19 cellular contexts compared by ENCODE assay signal in genomic region chr16:89099905-89100304, GRCh38. TPM values are rescaled to one million over a fixed set of nuclear protein-coding genes. Genes with fewer than 3 reads are reported as not detected.
DNase-seq lines count a peak whose midpoint lies in the region; TF ChIP-seq lines count a peak whose summit lies in the region.
"Had no signal": no experiment of that assay in that cellular context is flagged by ENCODE, and none has a peak within 500 bp of the region (broad histone marks: within the 10 kb centered on the region; RNA-seq: fewer than 3 reads in every experiment).

No MANE protein-coding gene starts in this region.

- H3K18ac ChIP-seq in H9 (ENCODE audit: insufficient read length, low read depth, low read length), result no peak overlapping the region

- DNase-seq in stimulated activated CD4-positive, alpha-beta T cell treated with anti-CD3 and anti-CD28 coated beads, Interleukin-15, amount 100 ng/mL, for 24 hours, result peak; percentile 25
- DNase-seq in stimulated activated CD4-positive, alpha-beta T cell treated with anti-CD3 and anti-CD28 coated beads, Interleukin-4, amount 100 ng/mL, for 4 hours, result no peak
- DNase-seq in UCSD-AML1 (lab: John Stamatoyannopoulos, UW; ENCODE audit: unreplicated experiment) (peak; percentile 37), fibroblast of peridontal ligament (ENCODE audit: extremely low read depth) (peak; percentile 25), SK-N-DZ (ENCODE audit: low spot score) (no peak), DMS79 treated with DMSO at 0.1 percent for 48 hours (lab: John Stamatoyannopoulos, UW) (no peak), DMS114 treated with DMSO at 0.1 percent for 48 hours (lab: John Stamatoyannopoulos, UW; ENCODE audit: unreplicated experiment) (no peak), H9 (no peak)
- DNase-seq: C1 segment of cervical spinal cord; endodermal cell; glutamatergic neuron; HCEC 1CT; MM.1S; NCI-H2107; NCI-H82; psoas muscle; SHP77; stimulated activated CD4-positive, alpha-beta T cell treated with anti-CD3 and anti-CD28 coated beads, Interleukin-1b, Interleukin-23, amount 100 ng/mL, for 48 hours had no signal

- no peak overlapping the region for H2AK5ac ChIP-seq in H9 (ENCODE audit: insufficient read length, low read length)

- H3K27me3 Mint-ChIP-seq in H9 (ENCODE audit: low read depth), result no peaks in the 10 kb centered on the region

- H4K8ac ChIP-seq in H9 (replicated peaks; ENCODE audit: insufficient read length, low read depth, low read length), result no peak overlapping the region

- H2BK15ac ChIP-seq in H9 (ENCODE audit: low read depth, low read length), result no peak overlapping the region

- no peak overlapping the region for H2BK12ac ChIP-seq in H9 (ENCODE audit: insufficient read length, low read depth, low read length)

- H2BK5ac ChIP-seq in H9 (ENCODE audit: insufficient read length, low read length), result no peak overlapping the region

- H3K4ac ChIP-seq in H9 (ENCODE audit: low read depth, low read length), result no peak overlapping the region

- no peak overlapping the region for H3K23ac ChIP-seq in H9 (ENCODE audit: insufficient read length, low read depth, low read length)

- H3K9me3 ChIP-seq in H9 (ENCODE audit: control insufficient read depth, low read depth, low read length), result no peaks in the 10 kb centered on the region
- H3K9me3 ChIP-seq: psoas muscle, vagina had no signal

- no peak overlapping the region for H2AFZ ChIP-seq in H9 (ENCODE audit: low read length)

- no peaks in the 10 kb centered on the region for H3K9me3 Mint-ChIP-seq in H9
- H3K9me3 Mint-ChIP-seq: endodermal cell had no signal

- no peak overlapping the region for H3K4me3 Mint-ChIP-seq in H9
- H3K4me3 Mint-ChIP-seq: endodermal cell had no signal

- peaks cover 29 to 32% of the 10 kb centered on the region in 2 experiments for H3K4me1 Mint-ChIP-seq in H9

- no peaks in the 10 kb centered on the region; the same call in 1 of the 2 replicates for H3K79me2 ChIP-seq in H9 (ENCODE audit: insufficient read depth, low read length)

- H3K27ac ChIP-seq in H9 (ENCODE audit: insufficient read length, low read depth, low read length), result no peak overlapping the region
- H3K27ac ChIP-seq: psoas muscle, vagina had no signal

- H3K36me3 Mint-ChIP-seq in H9 (ENCODE audit: insufficient read depth in 1 of 3, low read depth in 3 of 3), result peaks cover 4 to 50% (median 37%) of the 10 kb centered on the region in 3 experiments; a peak in 5 of 7 replicates

- no peak overlapping the region for H2BK120ac ChIP-seq in H9 (ENCODE audit: low read depth, low read length, poor library complexity, severe bottlenecking)

- no peaks in the 10 kb centered on the region for H3K27me3 ChIP-seq in H9 (ENCODE audit: insufficient read depth, low read length)
- H3K27me3 ChIP-seq: vagina had no signal

- H3K79me1 ChIP-seq in H9 (ENCODE audit: insufficient read depth, low read depth, low read length, poor library complexity, severe bottlenecking), result no peaks in the 10 kb centered on the region

- no peak overlapping the region for H3K4me2 ChIP-seq in H9 (ENCODE audit: insufficient read depth, insufficient read length, low read length)

- no peak overlapping the region for H3T11ph ChIP-seq in H9 (ENCODE audit: low read length)

- no CpG with 5 or more reads among the region's 11 CpGs for whole genome bisulfite sequencing in H9 (ENCODE audit: extremely low coverage, insufficient read length, low lambda C conversion rate)

- no peak overlapping the region for H3K14ac ChIP-seq in H9 (ENCODE audit: insufficient read depth, low read length)

- no peak overlapping the region for H4K91ac ChIP-seq in H9 (ENCODE audit: insufficient read length, low read depth, low read length)

- H2BK20ac ChIP-seq in H9 (ENCODE audit: low read depth, low read length, poor library complexity, severe bottlenecking), result no peak overlapping the region

- no peaks in the 10 kb centered on the region for H3K4me1 ChIP-seq in H9 (ENCODE audit: insufficient read depth, low read length)

- no peak overlapping the region for H3K56ac ChIP-seq in H9 (ENCODE audit: insufficient read length, low read depth, low read length)

- no peak overlapping the region for H4K5ac ChIP-seq in H9 (ENCODE audit: insufficient read length, low read depth, low read length)

- no peaks in the 10 kb centered on the region for H3K23me2 ChIP-seq in H9 (ENCODE audit: insufficient read length, low read depth, low read length, poor library complexity, severe bottlenecking)

- H4K20me1 ChIP-seq in H9 (ENCODE audit: control insufficient read depth, insufficient read depth, insufficient read length), result no peaks in the 10 kb centered on the region

- no peak overlapping the region for H3K9ac ChIP-seq in H9 (ENCODE audit: extremely low read depth, insufficient read length, low read length)

- no peak for TF ChIP-seq CTCF in H9 (conservative IDR thresholded peaks at IDR 0.05)

- peak overlapping the region in 1 of 3 experiments; percentile 14; a peak in 1 of 7 replicates for H3K27ac Mint-ChIP-seq in H9
- H3K27ac Mint-ChIP-seq: endodermal cell had no signal

RNA-seq across cellular contexts. Expression of gene ACSF3, which starts 6.3 kb away (rescaled TPM):
- 31.4 and 37.9 TPM in 2 replicates for polyA plus RNA-seq in SK-N-DZ (2014; cell fraction: cytosol; rRNA removed)
- 39.1 and 47.2 TPM in 2 replicates for polyA plus RNA-seq in SK-N-DZ (2014; cell fraction: nucleus; rRNA removed)
- total RNA-seq in H9 (2021), result 22.3 and 31.3 TPM in 2 replicates

Comparison
In these comparisons a context has a peak if more than half of its experiments do, and no peak if none do; other contexts are left out.
1. DNase-seq: peak in stimulated activated CD4-positive, alpha-beta T cell treated with anti-CD3 and anti-CD28 coated beads, Interleukin-15, amount 100 ng/mL, for 24 hours (single experiment), UCSD-AML1 (single experiment) and fibroblast of peridontal ligament (single experiment); none in stimulated activated CD4-positive, alpha-beta T cell treated with anti-CD3 and anti-CD28 coated beads, Interleukin-4, amount 100 ng/mL, for 4 hours (0 of 2), SK-N-DZ (single experiment), DMS79 treated with DMSO at 0.1 percent for 48 hours (single experiment), DMS114 treated with DMSO at 0.1 percent for 48 hours (single experiment) and H9 (single experiment).